ENCODE assay signal across 24 cellular contexts in genomic region chr2:37579314-37579713, GRCh38.
A peak's percentile ranks its signal among the peaks of the same experiment; 100 is the strongest.
DNase-seq lines count a peak whose midpoint lies in the region; ATAC-seq, FAIRE-seq and TF ChIP-seq lines count a peak whose summit lies in the region.
"Had no signal": no experiment of that assay in that cellular context is flagged by ENCODE, and none has a peak within 500 bp of the region (broad histone marks: within the 10 kb centered on the region; RNA-seq: fewer than 3 reads in every experiment).

No MANE protein-coding gene starts in this region.

- H3K4me1 Mint-ChIP-seq in activated naive CD4-positive, alpha-beta T cell treated with anti-CD3 and anti-CD28 coated beads, Interleukin-2, amount 10 ng/mL, durations not matched to agents 7 days and 5 days, result peaks cover 25% of the 10 kb centered on the region

- TF ChIP-seq EP300 in A549 (IDR thresholded peaks at IDR 0.05), result no peak

- 64% methylated on average over 2 of the region's 2 CpGs for WGBS in A549 (ENCODE audit: missing lambda C conversion rate)
- no CpG with 5 or more reads among the region's 2 CpGs for WGBS in IMR-90 (ENCODE audit: extremely low coverage in 2 of 2, insufficient read length in 1 of 2), 2 experiments

- TF ChIP-seq POLR2A in A549 (IDR thresholded peaks at IDR 0.05; ENCODE audit: low read length) (no peak), IMR-90 (IDR thresholded peaks at IDR 0.05; ENCODE audit: low read depth, low read length) (no peak)

- no peak for FAIRE-seq in A549 (lab: Jason Lieb, UNC)
- FAIRE-seq: D721Med, GM12878, GM18507, H1 had no signal

- no peaks in the 10 kb centered on the region for H3K36me3 ChIP-seq in ACC112 (ENCODE audit: insufficient read depth, low read length)
- no peaks in the 10 kb centered on the region for H3K36me3 ChIP-seq in IMR-90 (ENCODE audit: control insufficient read depth, insufficient read depth, low read length)
- H3K36me3 ChIP-seq: BE2C; BLaER1 treated with 17β-estradiol and CSF1 and Interleukin-3, amounts not matched to agents 10 nM and 100 nM had no signal

- no peak overlapping the region for H2BK15ac ChIP-seq in IMR-90 (ENCODE audit: low read depth, low read length)

- no peaks in the 10 kb centered on the region for H3K79me2 ChIP-seq in ACC112 (ENCODE audit: control insufficient read depth, insufficient read depth, low read length, unreplicated experiment)

- H4K20me1 ChIP-seq in IMR-90 (ENCODE audit: insufficient read depth, low read length), result no peaks in the 10 kb centered on the region
- H4K20me1 ChIP-seq: BLaER1 treated with 17β-estradiol and CSF1 and Interleukin-3, amounts not matched to agents 10 nM and 100 nM had no signal

- intact Hi-C loops in IMR-90 (cut with micrococcal nuclease), result no loop called here

- H3K27ac Mint-ChIP-seq in activated naive CD4-positive, alpha-beta T cell treated with anti-CD3 and anti-CD28 coated beads, Interleukin-2, amount 10 ng/mL, durations not matched to agents 7 days and 5 days, result no peak overlapping the region
- H3K27ac Mint-ChIP-seq: CD14-positive monocyte; CD4-positive, alpha-beta T cell had no signal

- TF ChIP-seq CTCF in A549 (IDR thresholded peaks at IDR 0.05) (no peak), IMR-90 (conservative IDR thresholded peaks at IDR 0.05; ENCODE audit: low read depth, low read length) (no peak), GM13977 (IDR thresholded peaks at IDR 0.05; ENCODE audit: extremely low read depth, insufficient read depth, missing control alignments) (no peak)

- H3K79me1 ChIP-seq in IMR-90 (ENCODE audit: low read depth in 1 of 2, low read length in 2 of 2), result no peaks in the 10 kb centered on the region

- no peak overlapping the region for H3K4me2 ChIP-seq in A549
- H3K4me2 ChIP-seq in IMR-90 (ENCODE audit: low read depth, low read length), result no peak overlapping the region
- H3K4me2 ChIP-seq: BLaER1 treated with 17β-estradiol and CSF1 and Interleukin-3, amounts not matched to agents 10 nM and 100 nM had no signal

- ATAC-seq in A549, result no peak
- no peak for ATAC-seq in IMR-90 (ENCODE audit: low read depth)
- ATAC-seq in GM21825 (IDR thresholded peaks at IDR 0.05; ENCODE audit: unreplicated experiment), result no peak
- ATAC-seq: GM12878 had no signal

- no peak overlapping the region for H3K9ac ChIP-seq in IMR-90 (ENCODE audit: low read depth, low read length)
- H3K9ac ChIP-seq: BLaER1 treated with 17β-estradiol and CSF1 and Interleukin-3, amounts not matched to agents 10 nM and 100 nM; GM23248 had no signal

- H3K27me3 Mint-ChIP-seq in activated naive CD4-positive, alpha-beta T cell treated with anti-CD3 and anti-CD28 coated beads, Interleukin-2, amount 10 ng/mL, durations not matched to agents 7 days and 5 days, result no peaks in the 10 kb centered on the region
- H3K27me3 Mint-ChIP-seq: CD4-positive, alpha-beta T cell had no signal

- TF ChIP-seq RAD21 in A549 (conservative IDR thresholded peaks at IDR 0.05 in 1 of 2, IDR thresholded peaks at IDR 0.05 in 1 of 2) (no peak), IMR-90 (IDR thresholded peaks at IDR 0.05; ENCODE audit: low read length) (no peak)

- H3K9me3 ChIP-seq in A549, result peaks cover 6% of the 10 kb centered on the region; the same call in 1 of the 3 replicates
- no peaks in the 10 kb centered on the region for H3K9me3 ChIP-seq in IMR-90 (ENCODE audit: control insufficient read depth, insufficient read depth, low read length)
- H3K9me3 ChIP-seq: BE2C had no signal

- no peak overlapping the region for H3K27ac ChIP-seq in A549
- H3K27ac ChIP-seq in ACC112 (ENCODE audit: low read depth, low read length), result peak overlapping the region; percentile 63
- no peak overlapping the region for H3K27ac ChIP-seq in IMR-90 (ENCODE audit: insufficient read depth, low read length)
- H3K27ac ChIP-seq: BLaER1 treated with 17β-estradiol and CSF1 and Interleukin-3, amounts not matched to agents 10 nM and 100 nM; GM23248 had no signal

- no peak overlapping the region for H2BK120ac ChIP-seq in IMR-90 (ENCODE audit: low read depth, low read length)

- no peak overlapping the region for H3K4me3 ChIP-seq in A549
- H3K4me3 ChIP-seq in ACC112 (ENCODE audit: low read depth, low read length), result no peak overlapping the region
- no peak overlapping the region for H3K4me3 ChIP-seq in IMR-90 (ENCODE audit: insufficient read depth, low read depth, low read length)
- H3K4me3 ChIP-seq: BLaER1 treated with 17β-estradiol and CSF1 and Interleukin-3, amounts not matched to agents 10 nM and 100 nM; GM12878; GM23248 had no signal

- DNase-seq in A549 (ENCODE audit: low read depth in 1 of 2, low spot score in 1 of 2) (no peak), IMR-90 (no peak), GM13977 (ENCODE audit: low spot score) (no peak)
- DNase-seq in activated naive CD4-positive, alpha-beta T cell treated with anti-CD3 and anti-CD28 coated beads, Interleukin-2, amount 10 ng/mL, durations not matched to agents 7 days and 5 days, result no peak
- DNase-seq: ACHN; AML-193; BE2C; CD4-positive, alpha-beta T cell; CD8-positive, alpha-beta memory T cell; DMS 273 treated with DMSO at 0.1 percent for 48 hours; DMS79; EL; GDM1; GM23248; H7; HCEC 1CT had no signal

- H3K27me3 ChIP-seq in ACC112 (ENCODE audit: insufficient read depth, low read length), result no peaks in the 10 kb centered on the region
- no peaks in the 10 kb centered on the region for H3K27me3 ChIP-seq in IMR-90 (ENCODE audit: control insufficient read depth, insufficient read depth, low read length)
- H3K27me3 ChIP-seq: BE2C; BLaER1 treated with 17β-estradiol and CSF1 and Interleukin-3, amounts not matched to agents 10 nM and 100 nM had no signal

- BruUV-seq in IMR-90 (replicated peaks; lab: Mats Ljungman, UMichigan), result no TSS peak

- H3K56ac ChIP-seq in IMR-90 (ENCODE audit: extremely low read depth, insufficient read depth, low read length), result no peak overlapping the region

- H3K4ac ChIP-seq in IMR-90 (ENCODE audit: low read depth, low read length), result no peak overlapping the region

- H2BK5ac ChIP-seq in IMR-90 (ENCODE audit: low read depth, low read length, poor library complexity, severe bottlenecking), result no peak overlapping the region

- POLR2A ChIA-PET in A549 (lab: Yijun Ruan, JAX), result no interaction called here
- POLR2A ChIA-PET in IMR-90 (lab: Charles Lee; ENCODE audit: unreplicated experiment), result no interaction called here

- in situ Hi-C loops in IMR-90 (cut with MboI; ENCODE audit: low sequenced_read_pairs) (no loop called here), GM13977 (cut with MboI; ENCODE audit: low pct_unique_long_range_greater_than_20kb, low sequenced_read_pairs, unreplicated experiment) (no loop called here)

- no peak overlapping the region for H4K5ac ChIP-seq in IMR-90 (ENCODE audit: low read depth, low read length)

- CTCF ChIA-PET in A549 (lab: Yijun Ruan, JAX), result interaction anchor here (1.9 kb wide), 1 partner anchor 298 kb away, joined by 5 read pairs; no protein-coding TSS in a partner anchor
- CTCF ChIA-PET in IMR-90 (lab: Yijun Ruan, JAX), result no interaction called here
- CTCF ChIA-PET in activated naive CD4-positive, alpha-beta T cell treated with anti-CD3 and anti-CD28 coated beads, Interleukin-2, amount 10 ng/mL, durations not matched to agents 7 days and 5 days (lab: Charles Lee), result no interaction called here

- no peak overlapping the region for H2BK20ac ChIP-seq in IMR-90 (ENCODE audit: low read depth, low read length)

- no peak overlapping the region for H2AK9ac ChIP-seq in IMR-90 (replicated peaks; ENCODE audit: low read depth, low read length, poor library complexity)

- H2AFZ ChIP-seq in ACC112 (ENCODE audit: low read length, unreplicated experiment) (no peak overlapping the region), IMR-90 (replicated peaks; ENCODE audit: low read length, poor library complexity) (no peak overlapping the region)
- H2AFZ ChIP-seq: GM23248 had no signal

- no peak overlapping the region for H4K8ac ChIP-seq in IMR-90 (ENCODE audit: low read depth in 2 of 2, low read length in 2 of 2)

- peak overlapping the region; percentile 0; the same call in 1 of the 2 replicates for H2AK5ac ChIP-seq in IMR-90 (ENCODE audit: low read depth, low read length)

- peaks cover 3% of the 10 kb centered on the region for H3K36me3 Mint-ChIP-seq in activated naive CD4-positive, alpha-beta T cell treated with anti-CD3 and anti-CD28 coated beads, Interleukin-2, amount 10 ng/mL, durations not matched to agents 7 days and 5 days

- H3K23ac ChIP-seq in IMR-90 (ENCODE audit: low read depth, low read length), result no peak overlapping the region

- dilution Hi-C loops in IMR-90 (cut with HindIII; ENCODE audit: low sequenced_read_pairs, unreplicated experiment), result no loop called here

- peaks cover 3% of the 10 kb centered on the region for H3K9me1 ChIP-seq in IMR-90 (ENCODE audit: insufficient read depth, low read length)

- no peak overlapping the region for H3K14ac ChIP-seq in IMR-90 (replicated peaks; ENCODE audit: low read depth, low read length)

- H3K4me3 Mint-ChIP-seq in activated naive CD4-positive, alpha-beta T cell treated with anti-CD3 and anti-CD28 coated beads, Interleukin-2, amount 10 ng/mL, durations not matched to agents 7 days and 5 days, result no peak overlapping the region
- H3K4me3 Mint-ChIP-seq: CD14-positive monocyte; CD4-positive, alpha-beta T cell had no signal

- peaks cover 13% of the 10 kb centered on the region for H3K9me3 Mint-ChIP-seq in activated naive CD4-positive, alpha-beta T cell treated with anti-CD3 and anti-CD28 coated beads, Interleukin-2, amount 10 ng/mL, durations not matched to agents 7 days and 5 days
- H3K9me3 Mint-ChIP-seq: CD4-positive, alpha-beta T cell had no signal

- no peak overlapping the region for H4K91ac ChIP-seq in IMR-90 (ENCODE audit: insufficient read depth, low read depth, low read length)

- H3K4me1 ChIP-seq in A549, result peaks cover 14% of the 10 kb centered on the region
- peaks cover 46% of the 10 kb centered on the region for H3K4me1 ChIP-seq in ACC112 (ENCODE audit: control insufficient read depth, insufficient read depth, low read length, unreplicated experiment)
- peaks cover 14% of the 10 kb centered on the region for H3K4me1 ChIP-seq in IMR-90 (ENCODE audit: control insufficient read depth, insufficient read depth, low read length)

- H3K18ac ChIP-seq in IMR-90 (ENCODE audit: low read depth, low read length), result no peak overlapping the region

TF ChIP-seq in A549, 52 proteins besides CTCF, POLR2A, EP300 and RAD21:
- peak; percentile 53 for TF ChIP-seq MAFK (IDR thresholded peaks at IDR 0.05; ENCODE audit: partially characterized antibody)
- TF ChIP-seq HEYL (CRISPR knock-in tag; IDR thresholded peaks at IDR 0.05), result no peak
TF ChIP-seq in A549: peak in this region for 1.

TF ChIP-seq in IMR-90, 13 proteins besides CTCF, POLR2A, EP300 and RAD21 (continues in another document):
- TF ChIP-seq NFE2L2 (IDR thresholded peaks at IDR 0.05; ENCODE audit: low read depth, low read length), result no peak
- no peak for TF ChIP-seq CHD1 (IDR thresholded peaks at IDR 0.05; ENCODE audit: low read depth, low read length)
- TF ChIP-seq SMC3 (IDR thresholded peaks at IDR 0.05; ENCODE audit: low read depth, low read length), result no peak
- TF ChIP-seq MXI1 (IDR thresholded peaks at IDR 0.05; ENCODE audit: borderline replicate concordance, low read depth, low read length), result no peak
